ENCODE assay signal across 9 cellular contexts in the genomic region with DNA sequence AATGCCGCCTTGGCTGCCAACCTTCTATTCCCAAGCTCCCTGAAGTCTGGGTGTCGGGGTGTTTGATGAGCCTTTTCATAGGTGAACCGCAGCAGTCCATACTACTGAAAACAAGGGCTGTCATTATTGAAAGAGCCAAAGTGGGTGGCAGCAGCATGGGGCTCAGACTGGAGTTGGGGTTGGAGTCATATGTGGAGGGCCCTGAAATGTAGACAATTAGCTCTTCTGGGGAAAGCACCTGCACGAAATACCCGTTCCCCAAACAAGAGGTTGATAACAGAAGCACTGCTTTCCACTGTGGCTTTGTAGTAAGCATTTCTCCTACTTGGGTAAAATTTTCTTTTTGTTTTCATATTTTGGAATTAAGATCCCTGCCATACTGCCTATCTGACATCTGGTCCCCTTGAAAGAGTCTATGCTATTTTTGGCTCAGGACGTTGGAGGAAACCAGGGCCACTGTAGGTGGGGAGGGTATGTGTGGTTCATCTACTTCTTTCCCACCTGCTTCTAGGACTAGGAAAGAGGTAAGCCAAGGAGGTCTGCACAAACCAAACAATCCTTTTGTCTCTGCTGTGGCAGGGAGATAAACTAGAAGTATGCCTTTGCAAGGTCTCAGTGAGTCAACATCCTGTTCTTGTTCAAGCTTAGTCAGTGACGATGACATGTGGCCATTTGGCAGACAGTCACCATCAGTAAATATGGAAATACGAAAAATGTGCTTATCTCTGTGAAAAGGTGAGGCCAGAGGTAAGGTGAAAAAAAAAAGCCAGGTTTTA.
DNase-seq lines count a peak whose midpoint lies in the region; ATAC-seq and TF ChIP-seq lines count a peak whose summit lies in the region.
"Had no signal": no experiment of that assay in that cellular context is flagged by ENCODE, and none has a peak within 500 bp of the region (broad histone marks: within the 10 kb centered on the region; RNA-seq: fewer than 3 reads in every experiment).

No MANE protein-coding gene starts in this region.

- H3K9me3 Mint-ChIP-seq in activated CD4-positive, alpha-beta T cell treated with anti-CD3 and anti-CD28 coated beads, Interleukin-2, amount 10 ng/mL, durations not matched to agents 24 days and 14 days: peaks cover 4% of the 10 kb centered on the region
- H3K9me3 Mint-ChIP-seq in stimulated activated naive B cell treated with anti-CD40 and anti-IgM and Interleukin-4, amounts not matched to agents 10 μg/mL and 1 μg/mL and 100 μg/mL, for 72 hours: peaks cover 3% of the 10 kb centered on the region in 2 donors
- H3K9me3 Mint-ChIP-seq: stimulated activated naive CD8-positive, alpha-beta T cell treated with anti-CD3 and anti-CD28 coated beads, Interleukin-15, Interleukin-2, amounts not matched to agents 100 ng/mL and 50 ng/mL, for 24 hours had no signal

- H3K36me3 Mint-ChIP-seq in activated CD4-positive, alpha-beta T cell treated with anti-CD3 and anti-CD28 coated beads, Interleukin-2, amount 10 ng/mL, durations not matched to agents 24 days and 14 days (ENCODE audit: low read depth): no peaks in the 10 kb centered on the region
- no peaks in the 10 kb centered on the region for H3K36me3 Mint-ChIP-seq in stimulated activated naive B cell treated with anti-CD40 and anti-IgM and Interleukin-4, amounts not matched to agents 10 μg/mL and 1 μg/mL and 100 μg/mL, for 72 hours

- WGBS in esophagus squamous epithelium, 2 donors: 53 to 62% methylated on average over 7 of the region's 8 CpGs

- no peak overlapping the region for H3K4me3 Mint-ChIP-seq in activated CD4-positive, alpha-beta T cell treated with anti-CD3 and anti-CD28 coated beads, Interleukin-2, amount 10 ng/mL, durations not matched to agents 24 days and 14 days
- H3K4me3 Mint-ChIP-seq in stimulated activated naive B cell treated with anti-CD40 and anti-IgM and Interleukin-4, amounts not matched to agents 10 μg/mL and 1 μg/mL and 100 μg/mL, for 72 hours: no peak overlapping the region
- H3K4me3 Mint-ChIP-seq: stimulated activated naive CD8-positive, alpha-beta T cell treated with anti-CD3 and anti-CD28 coated beads, Interleukin-15, Interleukin-2, amounts not matched to agents 100 ng/mL and 50 ng/mL, for 24 hours had no signal

- H3K27me3 ChIP-seq in RWPE2 (ENCODE audit: insufficient read depth, poor library complexity, severe bottlenecking) (no peaks in the 10 kb centered on the region), cardiac muscle cell (no peaks in the 10 kb centered on the region), esophagus squamous epithelium (no peaks in the 10 kb centered on the region)

- intact Hi-C loops in activated CD4-positive, alpha-beta T cell treated with anti-CD3 and anti-CD28 coated beads, Interleukin-2, amount 10 ng/mL, durations not matched to agents 24 days and 14 days (cut with micrococcal nuclease): no loop called here
- intact Hi-C loops in esophagus squamous epithelium (cut with DNase I): no loop called here

- no peak for TF ChIP-seq CTCF in RWPE2 (IDR thresholded peaks at IDR 0.05; ENCODE audit: poor library complexity, severe bottlenecking)
- TF ChIP-seq CTCF in cardiac muscle cell (IDR thresholded peaks at IDR 0.05; ENCODE audit: low read depth, low read length): no peak
- TF ChIP-seq CTCF in esophagus squamous epithelium (IDR thresholded peaks at IDR 0.05): no peak

- peaks cover 7% of the 10 kb centered on the region for H3K4me1 Mint-ChIP-seq in activated CD4-positive, alpha-beta T cell treated with anti-CD3 and anti-CD28 coated beads, Interleukin-2, amount 10 ng/mL, durations not matched to agents 24 days and 14 days
- H3K4me1 Mint-ChIP-seq in stimulated activated naive B cell treated with anti-CD40 and anti-IgM and Interleukin-4, amounts not matched to agents 10 μg/mL and 1 μg/mL and 100 μg/mL, for 72 hours: peaks cover 6 to 11% of the 10 kb centered on the region in 2 donors

- ATAC-seq in RWPE2 (ENCODE audit: low read depth): peak; percentile 90
- ATAC-seq in stimulated activated naive B cell treated with anti-CD40 and anti-IgM and Interleukin-4, amounts not matched to agents 10 μg/mL and 1 μg/mL and 100 μg/mL, for 72 hours (replicated peaks): peak; percentile 66 to 70

- no peaks in the 10 kb centered on the region for H3K9me3 ChIP-seq in RWPE2 (ENCODE audit: severe bottlenecking)
- H3K9me3 ChIP-seq in cardiac muscle cell (ENCODE audit: low read depth): no peaks in the 10 kb centered on the region
- no peaks in the 10 kb centered on the region for H3K9me3 ChIP-seq in esophagus squamous epithelium

- peaks cover 2% of the 10 kb centered on the region for H3K27me3 Mint-ChIP-seq in activated CD4-positive, alpha-beta T cell treated with anti-CD3 and anti-CD28 coated beads, Interleukin-2, amount 10 ng/mL, durations not matched to agents 24 days and 14 days
- no peaks in the 10 kb centered on the region for H3K27me3 Mint-ChIP-seq in stimulated activated naive B cell treated with anti-CD40 and anti-IgM and Interleukin-4, amounts not matched to agents 10 μg/mL and 1 μg/mL and 100 μg/mL, for 72 hours

- peak; percentile 65 for DNase-seq in activated CD4-positive, alpha-beta T cell treated with anti-CD3 and anti-CD28 coated beads, Interleukin-2, amount 10 ng/mL, durations not matched to agents 24 days and 14 days
- DNase-seq in activated CD4-positive, alpha-beta T cell treated with anti-CD3 and anti-CD28 coated beads, Interleukin-2, amount 50 U/mL, for 4 hours: no peak
- DNase-seq in RWPE2 (ENCODE audit: low spot score) (no peak), cardiac muscle cell (ENCODE audit: low read depth in 1 of 2, low spot score in 1 of 2) (peak in 1 of 2 donors; percentile 54), esophagus squamous epithelium (lab: John Stamatoyannopoulos, UW) (no peak), KBM-7 (no peak)
- DNase-seq in stimulated activated naive B cell treated with anti-CD40 and anti-IgM and Interleukin-4, amounts not matched to agents 10 μg/mL and 1 μg/mL and 100 μg/mL, for 72 hours: no peak
- no peak for DNase-seq in NK-92 treated with Interleukin-12 subunit alpha and Interleukin-12 subunit beta, amount 100 ng/mL, for 24 hours (lab: John Stamatoyannopoulos, UW)

- peak overlapping the region; percentile 54 for H3K27ac ChIP-seq in RWPE2 (ENCODE audit: poor library complexity, severe bottlenecking)
- H3K27ac ChIP-seq in cardiac muscle cell: peak overlapping the region; percentile 45
- H3K27ac ChIP-seq in esophagus squamous epithelium: no peak overlapping the region

- no peak for TF ChIP-seq POLR2A in esophagus squamous epithelium (IDR thresholded peaks at IDR 0.05)

- peak overlapping the region; percentile 83 for H3K27ac Mint-ChIP-seq in activated CD4-positive, alpha-beta T cell treated with anti-CD3 and anti-CD28 coated beads, Interleukin-2, amount 10 ng/mL, durations not matched to agents 24 days and 14 days
- peak overlapping the region; percentile 82 for H3K27ac Mint-ChIP-seq in stimulated activated naive B cell treated with anti-CD40 and anti-IgM and Interleukin-4, amounts not matched to agents 10 μg/mL and 1 μg/mL and 100 μg/mL, for 72 hours
- H3K27ac Mint-ChIP-seq: stimulated activated naive CD8-positive, alpha-beta T cell treated with anti-CD3 and anti-CD28 coated beads, Interleukin-15, Interleukin-2, amounts not matched to agents 100 ng/mL and 50 ng/mL, for 24 hours had no signal

- in situ Hi-C loops in KBM-7 (cut with MboI; ENCODE audit: low pct_unique_long_range_greater_than_20kb, low sequenced_read_pairs): no loop called here

- H3K36me3 ChIP-seq in RWPE2 (ENCODE audit: low read depth): no peaks in the 10 kb centered on the region
- no peaks in the 10 kb centered on the region for H3K36me3 ChIP-seq in cardiac muscle cell
- H3K36me3 ChIP-seq in esophagus squamous epithelium: no peaks in the 10 kb centered on the region

- H3K4me3 ChIP-seq in RWPE2 (ENCODE audit: severe bottlenecking) (no peak overlapping the region), cardiac muscle cell (no peak overlapping the region), esophagus squamous epithelium (no peak overlapping the region)

- peaks cover 29% of the 10 kb centered on the region for H3K4me1 ChIP-seq in RWPE2 (ENCODE audit: insufficient read depth, poor library complexity, severe bottlenecking)
- H3K4me1 ChIP-seq in cardiac muscle cell (ENCODE audit: low read depth): peaks cover 10% of the 10 kb centered on the region
- H3K4me1 ChIP-seq in esophagus squamous epithelium: peaks cover 0 to 15% (median 6%) of the 10 kb centered on the region in 3 donors

Comparison
In these comparisons a context has a peak if more than half of its experiments do, and no peak if none do; other contexts are left out.
1. H3K27ac ChIP-seq: peak in RWPE2 (single experiment) and cardiac muscle cell (single experiment); none in esophagus squamous epithelium (0 of 4).